15 cellular contexts compared by ENCODE assay signal in the genomic region with DNA sequence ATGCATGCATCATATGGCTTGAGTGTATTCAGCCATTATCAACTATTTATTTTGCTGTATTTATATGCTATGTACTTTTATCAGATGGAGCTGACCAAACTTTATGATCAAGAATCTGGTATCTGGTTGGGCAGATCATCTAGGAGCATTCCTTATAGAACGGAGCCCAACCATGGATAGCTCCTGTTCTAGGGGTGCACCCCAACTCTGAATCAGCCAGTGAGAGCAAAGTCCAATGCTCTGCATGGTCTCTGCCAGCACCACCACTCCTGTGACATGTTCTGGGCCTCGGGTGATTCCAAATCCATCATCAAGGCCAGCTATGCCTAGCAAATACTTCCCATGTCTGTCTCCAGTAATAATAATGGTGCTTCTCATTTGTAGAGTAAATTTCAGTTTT.
"Had no signal": no experiment of that assay in that cellular context is flagged by ENCODE, and none has a peak within 500 bp of the region (broad histone marks: within the 10 kb centered on the region; RNA-seq: fewer than 3 reads in every experiment).

No MANE protein-coding gene starts in this region.

- H3K27me3 Mint-ChIP-seq: activated CD4-positive, alpha-beta T cell treated with anti-CD3 and anti-CD28 coated beads, Interleukin-2, amount 10 ng/mL, durations not matched to agents 7 days and 5 days; activated naive CD4-positive, alpha-beta T cell treated with anti-CD3 and anti-CD28 coated beads, Interleukin-2, amount 10 ng/mL, durations not matched to agents 7 days and 5 days; stimulated activated naive B cell treated with anti-CD40 and anti-IgM and Interleukin-4, amounts not matched to agents 10 μg/mL and 1 μg/mL and 100 μg/mL, for 72 hours had no signal

- H3K9me3 Mint-ChIP-seq: activated CD4-positive, alpha-beta T cell treated with anti-CD3 and anti-CD28 coated beads, Interleukin-2, amount 10 ng/mL, durations not matched to agents 7 days and 5 days; activated naive CD4-positive, alpha-beta T cell treated with anti-CD3 and anti-CD28 coated beads, Interleukin-2, amount 10 ng/mL, durations not matched to agents 7 days and 5 days; activated T-cell treated with anti-CD3 and anti-CD28 coated beads, Interleukin-2, amount 50 U/mL, for 24 hours; activated T-helper 2 cell treated with anti-CD3 and anti-CD28 coated beads, Interferon-gamma antibody, Interleukin-2, Interleukin-4, amounts not matched to agents 10 μg/mL and 5 μg/mL and 100 μg/mL, durations not matched to agents 14 hours and 24 hours and 36 hours; stimulated activated naive B cell treated with anti-CD40 and anti-IgM and Interleukin-4, amounts not matched to agents 10 μg/mL and 1 μg/mL and 100 μg/mL, for 72 hours; T-helper 1 cell treated with Interleukin-12 subunit alpha and Interleukin-12 subunit beta and Interleukin-4 antibody, amounts not matched to agents 30 μg/mL and 1 μg/mL, for 36 hours had no signal

- DNase-seq: activated CD4-positive, alpha-beta T cell treated with anti-CD3 and anti-CD28 coated beads, Interleukin-2, amount 10 ng/mL, durations not matched to agents 7 days and 5 days; activated CD8-positive, alpha-beta T cell treated with anti-CD3 and anti-CD28 coated beads, Interleukin-2, amount 10 ng/mL, durations not matched to agents 7 days and 5 days; activated naive CD4-positive, alpha-beta T cell treated with anti-CD3 and anti-CD28 coated beads, Interleukin-2, amount 10 ng/mL, durations not matched to agents 7 days and 5 days; activated T-cell treated with anti-CD3 and anti-CD28 coated beads, Interleukin-2, amount 50 U/mL, for 24 hours; aorta; heart left ventricle; naive thymus-derived CD8-positive, alpha-beta T cell; sigmoid colon; spleen; stimulated activated naive B cell treated with anti-CD40 and anti-IgM and Interleukin-4, amounts not matched to agents 10 μg/mL and 1 μg/mL and 100 μg/mL, for 72 hours had no signal

- H3K36me3 ChIP-seq: gastroesophageal sphincter, heart left ventricle, sigmoid colon, spleen had no signal

- H3K36me3 Mint-ChIP-seq: activated naive CD4-positive, alpha-beta T cell treated with anti-CD3 and anti-CD28 coated beads, Interleukin-2, amount 10 ng/mL, durations not matched to agents 7 days and 5 days; naive thymus-derived CD8-positive, alpha-beta T cell; stimulated activated naive B cell treated with anti-CD40 and anti-IgM and Interleukin-4, amounts not matched to agents 10 μg/mL and 1 μg/mL and 100 μg/mL, for 72 hours had no signal

- ATAC-seq: activated CD8-positive, alpha-beta T cell treated with anti-CD3 and anti-CD28 coated beads, Interleukin-2, amount 10 ng/mL, durations not matched to agents 7 days and 5 days; gastroesophageal sphincter; heart left ventricle; naive thymus-derived CD8-positive, alpha-beta T cell; stimulated activated naive B cell treated with anti-CD40 and anti-IgM and Interleukin-4, amounts not matched to agents 10 μg/mL and 1 μg/mL and 100 μg/mL, for 72 hours had no signal

- H3K27me3 ChIP-seq: gastroesophageal sphincter, heart left ventricle, sigmoid colon, spleen had no signal

- H3K4me1 ChIP-seq: gastroesophageal sphincter, parathyroid adenoma, sigmoid colon, spleen had no signal

- H3K9ac ChIP-seq: parathyroid adenoma had no signal

- H3K9me3 ChIP-seq: gastroesophageal sphincter, heart left ventricle, sigmoid colon, spleen had no signal

- H3K4me1 Mint-ChIP-seq: activated CD4-positive, alpha-beta T cell treated with anti-CD3 and anti-CD28 coated beads, Interleukin-2, amount 10 ng/mL, durations not matched to agents 7 days and 5 days; activated naive CD4-positive, alpha-beta T cell treated with anti-CD3 and anti-CD28 coated beads, Interleukin-2, amount 10 ng/mL, durations not matched to agents 7 days and 5 days; naive thymus-derived CD8-positive, alpha-beta T cell; stimulated activated naive B cell treated with anti-CD40 and anti-IgM and Interleukin-4, amounts not matched to agents 10 μg/mL and 1 μg/mL and 100 μg/mL, for 72 hours had no signal

- H3K79me2 ChIP-seq: parathyroid adenoma had no signal

- H3K4me3 Mint-ChIP-seq: activated CD4-positive, alpha-beta T cell treated with anti-CD3 and anti-CD28 coated beads, Interleukin-2, amount 10 ng/mL, durations not matched to agents 7 days and 5 days; activated CD8-positive, alpha-beta T cell treated with anti-CD3 and anti-CD28 coated beads, Interleukin-2, amount 10 ng/mL, durations not matched to agents 7 days and 5 days; activated naive CD4-positive, alpha-beta T cell treated with anti-CD3 and anti-CD28 coated beads, Interleukin-2, amount 10 ng/mL, durations not matched to agents 7 days and 5 days; activated T-cell treated with anti-CD3 and anti-CD28 coated beads, Interleukin-2, amount 50 U/mL, for 24 hours; naive thymus-derived CD8-positive, alpha-beta T cell; stimulated activated naive B cell treated with anti-CD40 and anti-IgM and Interleukin-4, amounts not matched to agents 10 μg/mL and 1 μg/mL and 100 μg/mL, for 72 hours; T-helper 1 cell treated with Interleukin-12 subunit alpha and Interleukin-12 subunit beta and Interleukin-4 antibody, amounts not matched to agents 30 μg/mL and 1 μg/mL, for 36 hours had no signal

- H2AFZ ChIP-seq: parathyroid adenoma had no signal

- H3K27ac ChIP-seq: gastroesophageal sphincter, heart left ventricle, parathyroid adenoma, sigmoid colon, spleen had no signal

- H3K4me3 ChIP-seq: coronary artery, gastroesophageal sphincter, heart left ventricle, sigmoid colon, spleen had no signal

- H3K27ac Mint-ChIP-seq: activated CD4-positive, alpha-beta T cell treated with anti-CD3 and anti-CD28 coated beads, Interleukin-2, amount 10 ng/mL, durations not matched to agents 7 days and 5 days; activated CD8-positive, alpha-beta T cell treated with anti-CD3 and anti-CD28 coated beads, Interleukin-2, amount 10 ng/mL, durations not matched to agents 7 days and 5 days; activated naive CD4-positive, alpha-beta T cell treated with anti-CD3 and anti-CD28 coated beads, Interleukin-2, amount 10 ng/mL, durations not matched to agents 7 days and 5 days; activated T-cell treated with anti-CD3 and anti-CD28 coated beads, Interleukin-2, amount 50 U/mL, for 24 hours; activated T-helper 2 cell treated with anti-CD3 and anti-CD28 coated beads, Interferon-gamma antibody, Interleukin-2, Interleukin-4, amounts not matched to agents 10 μg/mL and 5 μg/mL and 100 μg/mL, durations not matched to agents 14 hours and 24 hours and 36 hours; naive thymus-derived CD8-positive, alpha-beta T cell; stimulated activated naive B cell treated with anti-CD40 and anti-IgM and Interleukin-4, amounts not matched to agents 10 μg/mL and 1 μg/mL and 100 μg/mL, for 72 hours; T-helper 1 cell treated with Interleukin-12 subunit alpha and Interleukin-12 subunit beta and Interleukin-4 antibody, amounts not matched to agents 30 μg/mL and 1 μg/mL, for 36 hours had no signal
